8 cellular contexts compared by ENCODE assay signal in genomic region chr6:52995913-52996685, GRCh38. TPM values are rescaled to one million over a fixed set of nuclear protein-coding genes. Genes with fewer than 3 reads are reported as not detected.
DNase-seq lines count a peak whose midpoint lies in the region; ATAC-seq and TF ChIP-seq lines count a peak whose summit lies in the region.

No MANE protein-coding gene starts in this region.

- no peaks in the 10 kb centered on the region for H3K27me3 ChIP-seq in BJ (ENCODE audit: control insufficient read depth, insufficient read depth, low read length)
- H3K27me3 ChIP-seq in HL-60 (ENCODE audit: insufficient read depth, poor library complexity, severe bottlenecking): no peaks in the 10 kb centered on the region
- H3K27me3 ChIP-seq in RWPE2 (ENCODE audit: insufficient read depth, poor library complexity, severe bottlenecking): no peaks in the 10 kb centered on the region
- H3K27me3 ChIP-seq in adrenal gland: no peaks in the 10 kb centered on the region
- no peaks in the 10 kb centered on the region for H3K27me3 ChIP-seq in right cardiac atrium (ENCODE audit: control insufficient read depth, insufficient read depth)

- no peaks in the 10 kb centered on the region for H3K9me3 ChIP-seq in RWPE2 (ENCODE audit: severe bottlenecking)
- H3K9me3 ChIP-seq in adrenal gland (replicated peaks in 1 of 3): no peaks in the 10 kb centered on the region
- no peaks in the 10 kb centered on the region for H3K9me3 ChIP-seq in right cardiac atrium (ENCODE audit: control insufficient read depth, low read length)

- peaks cover 18% of the 10 kb centered on the region for H3K4me1 ChIP-seq in RWPE2 (ENCODE audit: insufficient read depth, poor library complexity, severe bottlenecking)
- peaks cover 11 to 23% of the 10 kb centered on the region in 2 donors for H3K4me1 ChIP-seq in adrenal gland (replicated peaks in 1 of 2)
- H3K4me1 ChIP-seq in right cardiac atrium (ENCODE audit: control insufficient read depth, insufficient read depth, low read length): no peaks in the 10 kb centered on the region

- POLR2A ChIA-PET in BJ (lab: Charles Lee): no interaction called here

- WGBS in adrenal gland, 4 donors: 17 to 36% (median 22%) methylated on average over 21 of the region's 21 CpGs
- 17% methylated on average over 21 of the region's 21 CpGs for WGBS in right cardiac atrium

- H3K4me3 ChIP-seq in BJ (ENCODE audit: low read depth, low read length) (peak overlapping the region; percentile 12; the same call in 1 of the 2 replicates), HL-60 (replicated peaks; ENCODE audit: insufficient read depth, low read length) (peak overlapping the region; percentile 44), RWPE2 (ENCODE audit: severe bottlenecking) (no peak overlapping the region), adrenal gland (peak overlapping the region in 1 of 4 donors; percentile 37), right cardiac atrium (ENCODE audit: low read length) (peak overlapping the region; percentile 39), skeletal muscle cell (ENCODE audit: low read depth, low read length) (peak overlapping the region; percentile 30)

- H3K36me3 ChIP-seq in BJ (ENCODE audit: control insufficient read depth, insufficient read depth, low read length): no peaks in the 10 kb centered on the region; the same call in 1 of the 2 replicates
- peaks cover 5% of the 10 kb centered on the region; the same call in 1 of the 2 replicates for H3K36me3 ChIP-seq in RWPE2 (ENCODE audit: low read depth)
- H3K36me3 ChIP-seq in adrenal gland (replicated peaks in 1 of 2): no peaks in the 10 kb centered on the region

- intact Hi-C loops in adrenal gland (cut with DNase I): loop anchor here in 1 of 2 donors (5.0 kb wide), 1 partner anchor 71 kb away; the partner anchor contains the start of gene FBXO9
- intact Hi-C loops in right cardiac atrium (cut with DNase I): loop anchor here in 2 of 4 donors (2.0 to 5.0 kb wide), 2 partner anchors 69 to 709 kb away; partner anchors contain the start of gene FBXO9 (in 1 of the 2)

- CTCF ChIA-PET in BJ (lab: Yijun Ruan, JAX): interaction anchor here (0.7 to 3.1 kb wide), 29 partner anchors 10 to 718 kb away, joined by 3 to 17 read pairs (median 4); partner anchors contain the start of gene FBXO9

- H3K27ac ChIP-seq in HL-60 (replicated peaks) (no peak overlapping the region), RWPE2 (ENCODE audit: poor library complexity, severe bottlenecking) (peak overlapping the region; percentile 77), adrenal gland (peak overlapping the region in 4 of 5 donors; percentile 49 to 95 (median 94)), right cardiac atrium (ENCODE audit: low read length) (peak overlapping the region; percentile 65)

- no peak for TF ChIP-seq POLR2A in adrenal gland (IDR thresholded peaks at IDR 0.05)

- ATAC-seq in RWPE2 (ENCODE audit: low read depth): no peak
- peak in 1 of 2 donors; percentile 18 for ATAC-seq in right cardiac atrium
- ATAC-seq in GM18861 (IDR thresholded peaks at IDR 0.05; ENCODE audit: unreplicated experiment): no peak
- ATAC-seq in HG02973 (IDR thresholded peaks at IDR 0.05; ENCODE audit: unreplicated experiment): no peak

- DNase-seq in BJ (ENCODE audit: low read depth): no peak
- DNase-seq in HL-60 (ENCODE audit: low read depth in 1 of 2, low spot score in 1 of 2): peak; percentile 24 to 75
- DNase-seq in RWPE2 (ENCODE audit: low spot score): no peak
- DNase-seq in adrenal gland: peak; percentile 39 to 87 (median 48)
- DNase-seq in right cardiac atrium: peak; percentile 49 to 78 (median 58)
- peak; percentile 78 for DNase-seq in skeletal muscle cell (ENCODE audit: low read depth)

- TF ChIP-seq CTCF in BJ (IDR thresholded peaks at IDR 0.05; ENCODE audit: insufficient read depth, low read depth, low read length) (no peak), HL-60 (IDR thresholded peaks at IDR 0.05; ENCODE audit: insufficient read depth, low read length) (no peak), RWPE2 (IDR thresholded peaks at IDR 0.05; ENCODE audit: poor library complexity, severe bottlenecking) (no peak), adrenal gland (IDR thresholded peaks at IDR 0.05) (no peak)

RNA-seq across cellular contexts. Expression of gene GSTA4, which starts 1.0 kb away (rescaled TPM):
- polyA plus RNA-seq in BJ (2011; rRNA removed) (20.9 and 35.1 TPM in 2 replicates), adrenal gland (1,000 to 10,000 TPM in 1 of 3 donors, 100 to 1,000 TPM in 2; 144 to 1,199 (median 302) TPM), right cardiac atrium (16.8 TPM)
- polyA minus RNA-seq in BJ (2011; rRNA and poly(A)+ RNA removed): 3.6 and 3.9 TPM in 2 replicates
- total RNA-seq in adrenal gland (100 to 1,000 TPM; 165 to 656 (median 343) TPM), right cardiac atrium (10 to 100 TPM; 11.5 to 17.6 (median 15.4) TPM)

Comparison
In these comparisons a context has a peak if more than half of its experiments do, and no peak if none do; other contexts are left out.
1. DNase-seq: peak in HL-60 (2 of 2), adrenal gland (7 of 7), right cardiac atrium (3 of 3) and skeletal muscle cell (single experiment); none in BJ (single experiment) and RWPE2 (single experiment).